ENCODE assay signal across 16 cellular contexts in genomic region chr17:64784353-64784798, GRCh38.
A peak's percentile ranks its signal among the peaks of the same experiment; 100 is the strongest.
DNase-seq lines count a peak whose midpoint lies in the region; FAIRE-seq and TF ChIP-seq lines count a peak whose summit lies in the region.
"Had no signal": no experiment of that assay in that cellular context is flagged by ENCODE, and none has a peak within 500 bp of the region (broad histone marks: within the 10 kb centered on the region; RNA-seq: fewer than 3 reads in every experiment).

No MANE protein-coding gene starts in this region.

- no peak overlapping the region for H3K9ac ChIP-seq in kidney (ENCODE audit: low read length in 2 of 2)

- CTCF ChIA-PET in activated naive CD4-positive, alpha-beta T cell treated with anti-CD3 and anti-CD28 coated beads for 36 hours (lab: Charles Lee): no interaction called here
- CTCF ChIA-PET in RWPE1 (lab: Yijun Ruan, JAX): no interaction called here

- peaks cover 0 to 5% of the 10 kb centered on the region in 2 donors for H3K36me3 ChIP-seq in kidney (ENCODE audit: control insufficient read depth in 1 of 2, insufficient read depth in 2 of 2, low read length in 2 of 2)

- no peak for FAIRE-seq in kidney (lab: Jason Lieb, UNC)
- FAIRE-seq: H1, K562 had no signal

- POLR2A ChIA-PET in RWPE1 (lab: Yijun Ruan, JAX; ENCODE audit: low non-redundant PET): no interaction called here

- H3K9me3 ChIP-seq in kidney (ENCODE audit: control insufficient read depth in 1 of 2, low read length in 2 of 2): no peaks in the 10 kb centered on the region

- no peak overlapping the region for H3K4me3 Mint-ChIP-seq in activated naive CD4-positive, alpha-beta T cell treated with anti-CD3 and anti-CD28 coated beads for 36 hours
- H3K4me3 Mint-ChIP-seq in activated T-helper 2 cell treated with anti-CD3 and anti-CD28 coated beads, Interferon-gamma antibody, Interleukin-2, Interleukin-4, amounts not matched to agents 10 μg/mL and 5 μg/mL and 100 μg/mL, durations not matched to agents 14 hours and 24 hours and 36 hours (ENCODE audit: low read depth): no peak overlapping the region
- H3K4me3 Mint-ChIP-seq: CD14-positive monocyte had no signal

- H3K4me3 ChIP-seq in kidney (ENCODE audit: low read length in 2 of 2): no peak overlapping the region
- H3K4me3 ChIP-seq: K562, PC-9 had no signal

- H3K9me3 Mint-ChIP-seq in activated naive CD4-positive, alpha-beta T cell treated with anti-CD3 and anti-CD28 coated beads for 36 hours: no peaks in the 10 kb centered on the region
- no peaks in the 10 kb centered on the region for H3K9me3 Mint-ChIP-seq in activated T-helper 2 cell treated with anti-CD3 and anti-CD28 coated beads, Interferon-gamma antibody, Interleukin-2, Interleukin-4, amounts not matched to agents 10 μg/mL and 5 μg/mL and 100 μg/mL, durations not matched to agents 14 hours and 24 hours and 36 hours

- peaks cover 1% of the 10 kb centered on the region for H3K36me3 Mint-ChIP-seq in activated naive CD4-positive, alpha-beta T cell treated with anti-CD3 and anti-CD28 coated beads for 36 hours (ENCODE audit: low read depth)
- peaks cover 25% of the 10 kb centered on the region for H3K36me3 Mint-ChIP-seq in activated T-helper 2 cell treated with anti-CD3 and anti-CD28 coated beads, Interferon-gamma antibody, Interleukin-2, Interleukin-4, amounts not matched to agents 10 μg/mL and 5 μg/mL and 100 μg/mL, durations not matched to agents 14 hours and 24 hours and 36 hours (ENCODE audit: low read depth)

- intact Hi-C loops in activated naive CD4-positive, alpha-beta T cell treated with anti-CD3 and anti-CD28 coated beads for 36 hours (cut with micrococcal nuclease): loop anchor here (5.0 kb wide), 1 partner anchor 338 kb away; no protein-coding TSS in a partner anchor
- intact Hi-C loops in kidney (cut with DNase I): no loop called here
- intact Hi-C loops in activated T-helper 2 cell treated with anti-CD3 and anti-CD28 coated beads, Interferon-gamma antibody, Interleukin-2, Interleukin-4, amounts not matched to agents 10 μg/mL and 5 μg/mL and 100 μg/mL, durations not matched to agents 14 hours and 24 hours and 36 hours (cut with micrococcal nuclease): no loop called here

- H3K27ac Mint-ChIP-seq in activated naive CD4-positive, alpha-beta T cell treated with anti-CD3 and anti-CD28 coated beads for 36 hours: peak overlapping the region; percentile 50
- H3K27ac Mint-ChIP-seq in activated T-helper 2 cell treated with anti-CD3 and anti-CD28 coated beads, Interferon-gamma antibody, Interleukin-2, Interleukin-4, amounts not matched to agents 10 μg/mL and 5 μg/mL and 100 μg/mL, durations not matched to agents 14 hours and 24 hours and 36 hours: no peak overlapping the region

- DNase-seq in activated naive CD4-positive, alpha-beta T cell treated with anti-CD3 and anti-CD28 coated beads for 36 hours: no peak
- no peak for DNase-seq in activated naive CD4-positive, alpha-beta T cell treated with anti-CD3 and anti-CD28 coated beads, Interleukin-2, amount 50 U/mL, for 16 hours
- DNase-seq in RWPE1 (ENCODE audit: low spot score) (no peak), kidney (peak; percentile 63), NCI-H345 (lab: John Stamatoyannopoulos, UW) (no peak), cerebellar cortex (ENCODE audit: low spot score) (no peak)
- DNase-seq in activated T-helper 2 cell treated with anti-CD3 and anti-CD28 coated beads, Interferon-gamma antibody, Interleukin-2, Interleukin-4, amounts not matched to agents 10 μg/mL and 5 μg/mL and 100 μg/mL, durations not matched to agents 14 hours and 24 hours and 36 hours (ENCODE audit: low spot score): no peak
- DNase-seq: DMS 273 treated with DMSO at 0.1 percent for 48 hours, EL, NCI-H1930, NCI-H2171, NCI-H748 treated with DMSO at 0.1 percent for 48 hours, PC-9 had no signal

- H3K27ac ChIP-seq in RWPE1 (peak overlapping the region; percentile 86), kidney (ENCODE audit: low read depth in 2 of 2, low read length in 2 of 2) (no peak overlapping the region)
- H3K27ac ChIP-seq: PC-9 had no signal

- peaks cover 25% of the 10 kb centered on the region for H3K4me1 Mint-ChIP-seq in activated naive CD4-positive, alpha-beta T cell treated with anti-CD3 and anti-CD28 coated beads for 36 hours (ENCODE audit: low read depth)
- peaks cover 15% of the 10 kb centered on the region for H3K4me1 Mint-ChIP-seq in activated T-helper 2 cell treated with anti-CD3 and anti-CD28 coated beads, Interferon-gamma antibody, Interleukin-2, Interleukin-4, amounts not matched to agents 10 μg/mL and 5 μg/mL and 100 μg/mL, durations not matched to agents 14 hours and 24 hours and 36 hours (ENCODE audit: low read depth)

- TF ChIP-seq CTCF in RWPE1 (conservative IDR thresholded peaks at IDR 0.05; ENCODE audit: low read depth): no peak
- no peak for TF ChIP-seq CTCF in kidney (IDR thresholded peaks at IDR 0.05; ENCODE audit: borderline replicate concordance, extremely low read depth, insufficient read depth)

- peaks cover 9 to 16% of the 10 kb centered on the region in 2 donors for H3K4me1 ChIP-seq in kidney (ENCODE audit: control insufficient read depth in 1 of 2, insufficient read depth in 1 of 2, low read depth in 1 of 2, low read length in 2 of 2)

- peaks cover 1% of the 10 kb centered on the region for H3K27me3 Mint-ChIP-seq in activated naive CD4-positive, alpha-beta T cell treated with anti-CD3 and anti-CD28 coated beads for 36 hours (ENCODE audit: low read depth)
- no peaks in the 10 kb centered on the region for H3K27me3 Mint-ChIP-seq in activated T-helper 2 cell treated with anti-CD3 and anti-CD28 coated beads, Interferon-gamma antibody, Interleukin-2, Interleukin-4, amounts not matched to agents 10 μg/mL and 5 μg/mL and 100 μg/mL, durations not matched to agents 14 hours and 24 hours and 36 hours (ENCODE audit: low read depth)
